In the genomic region with DNA sequence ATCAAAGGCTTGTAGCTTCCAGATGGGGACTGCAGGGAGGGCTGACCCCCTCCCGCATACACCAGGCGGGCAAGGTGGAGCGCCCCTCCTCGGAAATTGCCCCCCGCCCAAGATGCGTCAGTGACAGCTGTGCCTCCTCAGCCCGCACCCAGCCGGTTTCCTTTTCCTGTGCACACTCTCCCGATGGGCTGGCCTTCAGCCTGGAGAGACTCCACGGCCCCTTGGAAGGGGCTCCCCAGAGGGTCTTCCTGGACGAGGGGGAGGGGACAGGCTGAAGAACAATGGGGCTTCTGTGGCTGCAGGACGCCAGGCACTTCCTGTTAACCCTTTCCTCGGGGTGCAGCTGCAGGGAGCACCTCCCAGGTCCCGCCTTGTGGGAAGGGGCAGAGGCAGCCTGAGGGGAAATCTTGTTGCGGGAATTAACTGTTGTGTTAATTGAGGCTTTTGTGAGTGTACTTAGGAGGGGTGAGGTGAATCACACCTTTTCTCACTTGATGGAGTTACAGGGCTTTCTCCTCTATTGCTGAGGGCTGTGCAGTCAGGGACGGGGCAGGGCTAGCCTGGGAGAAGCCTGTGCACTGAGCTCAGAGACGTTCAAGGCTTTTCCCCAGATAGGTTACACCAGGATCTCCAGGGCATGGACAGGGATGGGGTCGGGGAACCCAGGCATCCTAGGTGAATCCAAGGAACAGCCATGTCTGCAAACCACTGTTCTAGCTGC, we compare ENCODE assay signal across 1 cellular context.
A peak's percentile ranks its signal among the peaks of the same experiment; 100 is the strongest.
TF ChIP-seq lines count a peak whose summit lies in the region.

No MANE protein-coding gene starts in this region.

TF ChIP-seq in HepG2, 621 proteins besides CTCF, POLR2A, EP300 and RAD21 (continued from another document and continues in another):
- TF ChIP-seq, protein P1, sequence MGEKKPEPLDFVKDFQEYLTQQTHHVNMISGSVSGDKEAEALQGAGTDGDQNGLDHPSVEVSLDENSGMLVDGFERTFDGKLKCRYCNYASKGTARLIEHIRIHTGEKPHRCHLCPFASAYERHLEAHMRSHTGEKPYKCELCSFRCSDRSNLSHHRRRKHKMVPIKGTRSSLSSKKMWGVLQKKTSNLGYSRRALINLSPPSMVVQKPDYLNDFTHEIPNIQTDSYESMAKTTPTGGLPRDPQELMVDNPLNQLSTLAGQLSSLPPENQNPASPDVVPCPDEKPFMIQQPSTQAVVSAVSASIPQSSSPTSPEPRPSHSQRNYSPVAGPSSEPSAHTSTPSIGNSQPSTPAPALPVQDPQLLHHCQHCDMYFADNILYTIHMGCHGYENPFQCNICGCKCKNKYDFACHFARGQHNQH (CRISPR knock-in tag; IDR thresholded peaks at IDR 0.05): no peak; the same call in 1 of the 2 replicates
- TF ChIP-seq HOXD1 (CRISPR knock-in tag; IDR thresholded peaks at IDR 0.05): 0 out of 2 replicates have a peak, but pooled peaks have one; percentile 59
- TF ChIP-seq, protein P2, sequence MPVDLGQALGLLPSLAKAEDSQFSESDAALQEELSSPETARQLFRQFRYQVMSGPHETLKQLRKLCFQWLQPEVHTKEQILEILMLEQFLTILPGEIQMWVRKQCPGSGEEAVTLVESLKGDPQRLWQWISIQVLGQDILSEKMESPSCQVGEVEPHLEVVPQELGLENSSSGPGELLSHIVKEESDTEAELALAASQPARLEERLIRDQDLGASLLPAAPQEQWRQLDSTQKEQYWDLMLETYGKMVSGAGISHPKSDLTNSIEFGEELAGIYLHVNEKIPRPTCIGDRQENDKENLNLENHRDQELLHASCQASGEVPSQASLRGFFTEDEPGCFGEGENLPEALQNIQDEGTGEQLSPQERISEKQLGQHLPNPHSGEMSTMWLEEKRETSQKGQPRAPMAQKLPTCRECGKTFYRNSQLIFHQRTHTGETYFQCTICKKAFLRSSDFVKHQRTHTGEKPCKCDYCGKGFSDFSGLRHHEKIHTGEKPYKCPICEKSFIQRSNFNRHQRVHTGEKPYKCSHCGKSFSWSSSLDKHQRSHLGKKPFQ (CRISPR knock-in tag; IDR thresholded peaks at IDR 0.05; ENCODE audit: insufficient replicate concordance): peak; percentile 32
- TF ChIP-seq, protein P3, sequence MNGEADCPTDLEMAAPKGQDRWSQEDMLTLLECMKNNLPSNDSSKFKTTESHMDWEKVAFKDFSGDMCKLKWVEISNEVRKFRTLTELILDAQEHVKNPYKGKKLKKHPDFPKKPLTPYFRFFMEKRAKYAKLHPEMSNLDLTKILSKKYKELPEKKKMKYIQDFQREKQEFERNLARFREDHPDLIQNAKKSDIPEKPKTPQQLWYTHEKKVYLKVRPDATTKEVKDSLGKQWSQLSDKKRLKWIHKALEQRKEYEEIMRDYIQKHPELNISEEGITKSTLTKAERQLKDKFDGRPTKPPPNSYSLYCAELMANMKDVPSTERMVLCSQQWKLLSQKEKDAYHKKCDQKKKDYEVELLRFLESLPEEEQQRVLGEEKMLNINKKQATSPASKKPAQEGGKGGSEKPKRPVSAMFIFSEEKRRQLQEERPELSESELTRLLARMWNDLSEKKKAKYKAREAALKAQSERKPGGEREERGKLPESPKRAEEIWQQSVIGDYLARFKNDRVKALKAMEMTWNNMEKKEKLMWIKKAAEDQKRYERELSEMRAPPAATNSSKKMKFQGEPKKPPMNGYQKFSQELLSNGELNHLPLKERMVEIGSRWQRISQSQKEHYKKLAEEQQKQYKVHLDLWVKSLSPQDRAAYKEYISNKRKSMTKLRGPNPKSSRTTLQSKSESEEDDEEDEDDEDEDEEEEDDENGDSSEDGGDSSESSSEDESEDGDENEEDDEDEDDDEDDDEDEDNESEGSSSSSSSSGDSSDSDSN (CRISPR knock-in tag; IDR thresholded peaks at IDR 0.05): peak; percentile 62
- peak; percentile 55; the same call in 1 of the 2 replicates for TF ChIP-seq ZNF264 (CRISPR knock-in tag; IDR thresholded peaks at IDR 0.05)
- TF ChIP-seq RELA (CRISPR knock-in tag; IDR thresholded peaks at IDR 0.05): no peak
- TF ChIP-seq ZNF775 (CRISPR knock-in tag; IDR thresholded peaks at IDR 0.05; ENCODE audit: borderline replicate concordance): no peak
- no peak for TF ChIP-seq ZBTB3 (CRISPR knock-in tag; IDR thresholded peaks at IDR 0.05; ENCODE audit: borderline replicate concordance, low read depth)
- TF ChIP-seq, protein P4, sequence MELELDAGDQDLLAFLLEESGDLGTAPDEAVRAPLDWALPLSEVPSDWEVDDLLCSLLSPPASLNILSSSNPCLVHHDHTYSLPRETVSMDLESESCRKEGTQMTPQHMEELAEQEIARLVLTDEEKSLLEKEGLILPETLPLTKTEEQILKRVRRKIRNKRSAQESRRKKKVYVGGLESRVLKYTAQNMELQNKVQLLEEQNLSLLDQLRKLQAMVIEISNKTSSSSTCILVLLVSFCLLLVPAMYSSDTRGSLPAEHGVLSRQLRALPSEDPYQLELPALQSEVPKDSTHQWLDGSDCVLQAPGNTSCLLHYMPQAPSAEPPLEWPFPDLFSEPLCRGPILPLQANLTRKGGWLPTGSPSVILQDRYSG (CRISPR knock-in tag; IDR thresholded peaks at IDR 0.05): no peak
- TF ChIP-seq, protein P5, sequence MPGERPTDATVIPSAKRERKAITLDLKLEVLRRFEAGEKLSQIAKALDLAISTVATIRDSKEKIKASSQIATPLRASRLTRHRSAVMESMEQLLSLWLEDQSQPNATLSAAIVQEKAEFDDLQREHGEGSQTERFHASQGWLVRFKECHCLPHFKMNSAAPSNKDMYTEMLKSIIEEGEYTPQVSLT (CRISPR knock-in tag; IDR thresholded peaks at IDR 0.05; ENCODE audit: borderline replicate concordance, low read depth): no peak
- TF ChIP-seq, protein P6, sequence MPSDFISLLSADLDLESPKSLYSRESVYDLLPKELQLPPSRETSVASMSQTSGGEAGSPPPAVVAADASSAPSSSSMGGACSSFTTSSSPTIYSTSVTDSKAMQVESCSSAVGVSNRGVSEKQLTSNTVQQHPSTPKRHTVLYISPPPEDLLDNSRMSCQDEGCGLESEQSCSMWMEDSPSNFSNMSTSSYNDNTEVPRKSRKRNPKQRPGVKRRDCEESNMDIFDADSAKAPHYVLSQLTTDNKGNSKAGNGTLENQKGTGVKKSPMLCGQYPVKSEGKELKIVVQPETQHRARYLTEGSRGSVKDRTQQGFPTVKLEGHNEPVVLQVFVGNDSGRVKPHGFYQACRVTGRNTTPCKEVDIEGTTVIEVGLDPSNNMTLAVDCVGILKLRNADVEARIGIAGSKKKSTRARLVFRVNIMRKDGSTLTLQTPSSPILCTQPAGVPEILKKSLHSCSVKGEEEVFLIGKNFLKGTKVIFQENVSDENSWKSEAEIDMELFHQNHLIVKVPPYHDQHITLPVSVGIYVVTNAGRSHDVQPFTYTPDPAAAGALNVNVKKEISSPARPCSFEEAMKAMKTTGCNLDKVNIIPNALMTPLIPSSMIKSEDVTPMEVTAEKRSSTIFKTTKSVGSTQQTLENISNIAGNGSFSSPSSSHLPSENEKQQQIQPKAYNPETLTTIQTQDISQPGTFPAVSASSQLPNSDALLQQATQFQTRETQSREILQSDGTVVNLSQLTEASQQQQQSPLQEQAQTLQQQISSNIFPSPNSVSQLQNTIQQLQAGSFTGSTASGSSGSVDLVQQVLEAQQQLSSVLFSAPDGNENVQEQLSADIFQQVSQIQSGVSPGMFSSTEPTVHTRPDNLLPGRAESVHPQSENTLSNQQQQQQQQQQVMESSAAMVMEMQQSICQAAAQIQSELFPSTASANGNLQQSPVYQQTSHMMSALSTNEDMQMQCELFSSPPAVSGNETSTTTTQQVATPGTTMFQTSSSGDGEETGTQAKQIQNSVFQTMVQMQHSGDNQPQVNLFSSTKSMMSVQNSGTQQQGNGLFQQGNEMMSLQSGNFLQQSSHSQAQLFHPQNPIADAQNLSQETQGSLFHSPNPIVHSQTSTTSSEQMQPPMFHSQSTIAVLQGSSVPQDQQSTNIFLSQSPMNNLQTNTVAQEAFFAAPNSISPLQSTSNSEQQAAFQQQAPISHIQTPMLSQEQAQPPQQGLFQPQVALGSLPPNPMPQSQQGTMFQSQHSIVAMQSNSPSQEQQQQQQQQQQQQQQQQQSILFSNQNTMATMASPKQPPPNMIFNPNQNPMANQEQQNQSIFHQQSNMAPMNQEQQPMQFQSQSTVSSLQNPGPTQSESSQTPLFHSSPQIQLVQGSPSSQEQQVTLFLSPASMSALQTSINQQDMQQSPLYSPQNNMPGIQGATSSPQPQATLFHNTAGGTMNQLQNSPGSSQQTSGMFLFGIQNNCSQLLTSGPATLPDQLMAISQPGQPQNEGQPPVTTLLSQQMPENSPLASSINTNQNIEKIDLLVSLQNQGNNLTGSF (CRISPR knock-in tag; IDR thresholded peaks at IDR 0.05): no peak; the same call in 1 of the 2 replicates
- peak; percentile 82 for TF ChIP-seq THAP11 (CRISPR knock-in tag; IDR thresholded peaks at IDR 0.05)
- no peak for TF ChIP-seq ZSCAN29 (CRISPR knock-in tag; conservative IDR thresholded peaks at IDR 0.05)
- no peak for TF ChIP-seq EED (CRISPR knock-in tag; IDR thresholded peaks at IDR 0.05)
- TF ChIP-seq, protein P7, sequence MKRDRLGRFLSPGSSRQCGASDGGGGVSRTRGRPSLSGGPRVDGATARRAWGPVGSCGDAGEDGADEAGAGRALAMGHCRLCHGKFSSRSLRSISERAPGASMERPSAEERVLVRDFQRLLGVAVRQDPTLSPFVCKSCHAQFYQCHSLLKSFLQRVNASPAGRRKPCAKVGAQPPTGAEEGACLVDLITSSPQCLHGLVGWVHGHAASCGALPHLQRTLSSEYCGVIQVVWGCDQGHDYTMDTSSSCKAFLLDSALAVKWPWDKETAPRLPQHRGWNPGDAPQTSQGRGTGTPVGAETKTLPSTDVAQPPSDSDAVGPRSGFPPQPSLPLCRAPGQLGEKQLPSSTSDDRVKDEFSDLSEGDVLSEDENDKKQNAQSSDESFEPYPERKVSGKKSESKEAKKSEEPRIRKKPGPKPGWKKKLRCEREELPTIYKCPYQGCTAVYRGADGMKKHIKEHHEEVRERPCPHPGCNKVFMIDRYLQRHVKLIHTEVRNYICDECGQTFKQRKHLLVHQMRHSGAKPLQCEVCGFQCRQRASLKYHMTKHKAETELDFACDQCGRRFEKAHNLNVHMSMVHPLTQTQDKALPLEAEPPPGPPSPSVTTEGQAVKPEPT (CRISPR knock-in tag; IDR thresholded peaks at IDR 0.05; ENCODE audit: low read depth): no peak
- TF ChIP-seq, protein P8, sequence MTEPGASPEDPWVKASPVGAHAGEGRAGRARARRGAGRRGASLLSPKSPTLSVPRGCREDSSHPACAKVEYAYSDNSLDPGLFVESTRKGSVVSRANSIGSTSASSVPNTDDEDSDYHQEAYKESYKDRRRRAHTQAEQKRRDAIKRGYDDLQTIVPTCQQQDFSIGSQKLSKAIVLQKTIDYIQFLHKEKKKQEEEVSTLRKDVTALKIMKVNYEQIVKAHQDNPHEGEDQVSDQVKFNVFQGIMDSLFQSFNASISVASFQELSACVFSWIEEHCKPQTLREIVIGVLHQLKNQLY (CRISPR knock-in tag; IDR thresholded peaks at IDR 0.05): peak; percentile 15; the same call in 1 of the 2 replicates
- TF ChIP-seq RFXANK (CRISPR knock-in tag; IDR thresholded peaks at IDR 0.05): no peak
- peak; percentile 85 for TF ChIP-seq RXRA (CRISPR knock-in tag; IDR thresholded peaks at IDR 0.05)
- no peak; the same call in 1 of the 2 replicates for TF ChIP-seq ZNF773 (CRISPR knock-in tag; IDR thresholded peaks at IDR 0.05; ENCODE audit: borderline replicate concordance)
- peak; percentile 69; the same call in 1 of the 2 replicates for TF ChIP-seq ISL2 (CRISPR knock-in tag; IDR thresholded peaks at IDR 0.05)
- TF ChIP-seq MED8 (CRISPR knock-in tag; IDR thresholded peaks at IDR 0.05; ENCODE audit: insufficient replicate concordance): peak; percentile 67
- no peak for TF ChIP-seq SMC3 (IDR thresholded peaks at IDR 0.05; ENCODE audit: low read length)
- no peak for TF ChIP-seq ZNF230 (CRISPR knock-in tag; IDR thresholded peaks at IDR 0.05)
- TF ChIP-seq, protein P9, sequence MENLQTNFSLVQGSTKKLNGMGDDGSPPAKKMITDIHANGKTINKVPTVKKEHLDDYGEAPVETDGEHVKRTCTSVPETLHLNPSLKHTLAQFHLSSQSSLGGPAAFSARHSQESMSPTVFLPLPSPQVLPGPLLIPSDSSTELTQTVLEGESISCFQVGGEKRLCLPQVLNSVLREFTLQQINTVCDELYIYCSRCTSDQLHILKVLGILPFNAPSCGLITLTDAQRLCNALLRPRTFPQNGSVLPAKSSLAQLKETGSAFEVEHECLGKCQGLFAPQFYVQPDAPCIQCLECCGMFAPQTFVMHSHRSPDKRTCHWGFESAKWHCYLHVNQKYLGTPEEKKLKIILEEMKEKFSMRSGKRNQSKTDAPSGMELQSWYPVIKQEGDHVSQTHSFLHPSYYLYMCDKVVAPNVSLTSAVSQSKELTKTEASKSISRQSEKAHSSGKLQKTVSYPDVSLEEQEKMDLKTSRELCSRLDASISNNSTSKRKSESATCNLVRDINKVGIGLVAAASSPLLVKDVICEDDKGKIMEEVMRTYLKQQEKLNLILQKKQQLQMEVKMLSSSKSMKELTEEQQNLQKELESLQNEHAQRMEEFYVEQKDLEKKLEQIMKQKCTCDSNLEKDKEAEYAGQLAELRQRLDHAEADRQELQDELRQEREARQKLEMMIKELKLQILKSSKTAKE (CRISPR knock-in tag; IDR thresholded peaks at IDR 0.05; ENCODE audit: borderline replicate concordance): peak; percentile 77; the same call in 1 of the 2 replicates
- TF ChIP-seq ZNF589 (CRISPR knock-in tag; conservative IDR thresholded peaks at IDR 0.05): 0 out of 2 replicates have a peak, but pooled peaks have one; percentile 40
- TF ChIP-seq ZNF547 (CRISPR knock-in tag; IDR thresholded peaks at IDR 0.05): peak; percentile 16; the same call in 1 of the 2 replicates
- no peak for TF ChIP-seq AGO1 (IDR thresholded peaks at IDR 0.05; ENCODE audit: low read depth, low read length, poor library complexity, severe bottlenecking)
- TF ChIP-seq, protein P10, sequence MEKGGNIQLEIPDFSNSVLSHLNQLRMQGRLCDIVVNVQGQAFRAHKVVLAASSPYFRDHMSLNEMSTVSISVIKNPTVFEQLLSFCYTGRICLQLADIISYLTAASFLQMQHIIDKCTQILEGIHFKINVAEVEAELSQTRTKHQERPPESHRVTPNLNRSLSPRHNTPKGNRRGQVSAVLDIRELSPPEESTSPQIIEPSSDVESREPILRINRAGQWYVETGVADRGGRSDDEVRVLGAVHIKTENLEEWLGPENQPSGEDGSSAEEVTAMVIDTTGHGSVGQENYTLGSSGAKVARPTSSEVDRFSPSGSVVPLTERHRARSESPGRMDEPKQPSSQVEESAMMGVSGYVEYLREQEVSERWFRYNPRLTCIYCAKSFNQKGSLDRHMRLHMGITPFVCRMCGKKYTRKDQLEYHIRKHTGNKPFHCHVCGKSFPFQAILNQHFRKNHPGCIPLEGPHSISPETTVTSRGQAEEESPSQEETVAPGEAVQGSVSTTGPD (CRISPR knock-in tag; IDR thresholded peaks at IDR 0.05): no peak
- TF ChIP-seq MXI1 (IDR thresholded peaks at IDR 0.05; ENCODE audit: borderline replicate concordance, low read depth, low read length): peak; percentile 52; the same call in 1 of the 3 replicates
- TF ChIP-seq ZC3H13 (CRISPR knock-in tag; IDR thresholded peaks at IDR 0.05): peak; percentile 68; the same call in 1 of the 2 replicates
- TF ChIP-seq ZFP62 (CRISPR knock-in tag; IDR thresholded peaks at IDR 0.05): no peak
- TF ChIP-seq HOXA5 (CRISPR knock-in tag; IDR thresholded peaks at IDR 0.05): no peak
- TF ChIP-seq SOX5 (CRISPR knock-in tag; IDR thresholded peaks at IDR 0.05; ENCODE audit: borderline replicate concordance): peak; percentile 92
- TF ChIP-seq HHEX (CRISPR knock-in tag; IDR thresholded peaks at IDR 0.05): no peak
- TF ChIP-seq SNAPC2 (CRISPR knock-in tag; IDR thresholded peaks at IDR 0.05): no peak
- peak; percentile 52; the same call in 1 of the 2 replicates for TF ChIP-seq CHD2 (IDR thresholded peaks at IDR 0.05; ENCODE audit: low read depth, low read length)
- TF ChIP-seq HDAC6 (IDR thresholded peaks at IDR 0.05; ENCODE audit: low read depth, low read length): no peak
- TF ChIP-seq SOX13 (IDR thresholded peaks at IDR 0.05): peak; percentile 59
- TF ChIP-seq SOX13 (CRISPR knock-in tag; conservative IDR thresholded peaks at IDR 0.05 in 1 of 2, IDR thresholded peaks at IDR 0.05 in 1 of 2): peak in 1 of 2 experiments; percentile 92; a peak in 2 of 4 replicates
- TF ChIP-seq ZNF749 (CRISPR knock-in tag; IDR thresholded peaks at IDR 0.05; ENCODE audit: borderline replicate concordance): no peak; the same call in 1 of the 2 replicates
- no peak for TF ChIP-seq ZNF572 (CRISPR knock-in tag; IDR thresholded peaks at IDR 0.05)
